ENCODE assay signal across 8 cellular contexts in the genomic region with DNA sequence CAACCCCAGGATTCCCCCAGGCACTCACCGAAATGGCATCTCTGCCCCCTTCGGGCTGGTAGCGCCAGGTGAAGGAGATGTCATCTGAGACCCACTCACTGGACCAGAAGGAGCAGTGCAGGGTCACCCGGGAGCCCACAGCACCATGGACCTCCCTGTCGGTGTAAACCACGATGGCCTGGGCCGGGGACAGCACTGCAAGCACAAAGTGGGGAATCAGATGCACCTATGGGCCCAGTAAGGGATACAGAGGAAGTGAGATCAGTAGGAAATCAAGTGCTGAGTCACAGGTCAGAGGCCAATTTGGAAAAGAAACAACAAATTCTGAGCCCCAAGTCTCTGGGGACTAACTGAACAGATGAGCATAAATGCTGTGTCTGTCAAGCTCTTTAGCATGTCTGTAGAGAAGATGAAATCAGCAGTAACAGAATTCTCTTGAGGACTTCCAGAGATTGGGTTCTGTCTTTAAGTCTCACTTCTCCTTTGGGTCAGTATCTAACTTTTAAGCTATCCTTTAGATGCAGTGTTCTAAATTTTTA. TPM values are rescaled to one million over a fixed set of nuclear protein-coding genes. Genes with fewer than 3 reads are reported as not detected.
A peak's percentile ranks its signal among the peaks of the same experiment; 100 is the strongest.
DNase-seq lines count a peak whose midpoint lies in the region; ATAC-seq and TF ChIP-seq lines count a peak whose summit lies in the region.

No MANE protein-coding gene starts in this region.

- POLR2A ChIA-PET in HEK293T (lab: Yijun Ruan, JAX): no interaction called here

- CTCF ChIA-PET in HEK293T (lab: Yijun Ruan, JAX): interaction anchor here (1.2 kb wide), 1 partner anchor 16 kb away, joined by 3 read pairs; no protein-coding TSS in a partner anchor

- H3K9me3 ChIP-seq in lower lobe of right lung: no peaks in the 10 kb centered on the region

- intact Hi-C loops in lower lobe of right lung (cut with DNase I): no loop called here

- TF ChIP-seq CTCF in HFF-Myc (IDR thresholded peaks at IDR 0.05; ENCODE audit: low read depth, low read length, missing control alignments) (no peak), lower lobe of right lung (IDR thresholded peaks at IDR 0.05) (no peak), endothelial cell (IDR thresholded peaks at IDR 0.05; ENCODE audit: unreplicated experiment) (no peak)

- H3K9me3 Mint-ChIP-seq in endothelial cell (ENCODE audit: unreplicated experiment): no peaks in the 10 kb centered on the region

- ATAC-seq in lower lobe of right lung: peak in 1 of 2 donors; percentile 11

- H3K27ac Mint-ChIP-seq in endothelial cell (ENCODE audit: unreplicated experiment): no peak overlapping the region

- no peak overlapping the region for H3K4me3 ChIP-seq in HFF-Myc (replicated peaks; ENCODE audit: low read depth, low read length)
- H3K4me3 ChIP-seq in lower lobe of right lung: no peak overlapping the region

- peaks cover 19% of the 10 kb centered on the region for H3K4me1 Mint-ChIP-seq in endothelial cell (ENCODE audit: unreplicated experiment)

- H3K36me3 Mint-ChIP-seq in endothelial cell (ENCODE audit: low read depth, unreplicated experiment): no peaks in the 10 kb centered on the region

- DNase-seq in CD1c-positive myeloid dendritic cell (ENCODE audit: extremely low spot score): peak; percentile 39
- DNase-seq in HFF-Myc (ENCODE audit: extremely low read depth, low read depth): peak; percentile 20
- DNase-seq in activated T-helper 9 cell treated with anti-CD3 and anti-CD28 coated beads, Interleukin-2, amount 50 U/mL, for 16 hours (ENCODE audit: low read depth): peak; percentile 1
- DNase-seq in lower lobe of right lung: peak; percentile 51
- no peak for DNase-seq in NCI-H1930 (lab: John Stamatoyannopoulos, UW)
- DNase-seq in NCI-H2029 treated with DMSO at 0.1 percent for 48 hours (lab: John Stamatoyannopoulos, UW): no peak
- no peak for DNase-seq in HEK293T (ENCODE audit: extremely low spot score)
- no peak for DNase-seq in endothelial cell (ENCODE audit: low spot score)

- H3K4me1 ChIP-seq in lower lobe of right lung: peaks cover 26% of the 10 kb centered on the region

- H3K36me3 ChIP-seq in lower lobe of right lung: no peaks in the 10 kb centered on the region

- H3K27me3 ChIP-seq in lower lobe of right lung (ENCODE audit: low read depth): no peaks in the 10 kb centered on the region

- H3K4me3 Mint-ChIP-seq in endothelial cell (ENCODE audit: unreplicated experiment): no peak overlapping the region

- H3K27ac ChIP-seq in lower lobe of right lung: peak overlapping the region; percentile 50

- peaks cover 10% of the 10 kb centered on the region for H3K27me3 Mint-ChIP-seq in endothelial cell (ENCODE audit: unreplicated experiment)

TF ChIP-seq in HEK293T, 16 proteins besides CTCF, POLR2A, EP300 and RAD21:
- TF ChIP-seq ELF4 (IDR thresholded peaks at IDR 0.05) (no peak), SP1 (IDR thresholded peaks at IDR 0.05) (no peak), TARDBP (IDR thresholded peaks at IDR 0.05) (no peak), FOXA1 (IDR thresholded peaks at IDR 0.05) (no peak), LEF1 (IDR thresholded peaks at IDR 0.05; ENCODE audit: borderline replicate concordance) (no peak), ZNF384 (IDR thresholded peaks at IDR 0.05) (no peak), HDGF (IDR thresholded peaks at IDR 0.05; ENCODE audit: borderline replicate concordance) (no peak), CTBP1 (IDR thresholded peaks at IDR 0.05; ENCODE audit: borderline replicate concordance) (no peak), ARNT (IDR thresholded peaks at IDR 0.05) (no peak), NFRKB (IDR thresholded peaks at IDR 0.05) (no peak), FOXK2 (IDR thresholded peaks at IDR 0.05) (no peak), FOXM1 (IDR thresholded peaks at IDR 0.05; ENCODE audit: borderline replicate concordance) (no peak), SUZ12 (IDR thresholded peaks at IDR 0.05) (no peak)
- TF ChIP-seq, protein P1, sequence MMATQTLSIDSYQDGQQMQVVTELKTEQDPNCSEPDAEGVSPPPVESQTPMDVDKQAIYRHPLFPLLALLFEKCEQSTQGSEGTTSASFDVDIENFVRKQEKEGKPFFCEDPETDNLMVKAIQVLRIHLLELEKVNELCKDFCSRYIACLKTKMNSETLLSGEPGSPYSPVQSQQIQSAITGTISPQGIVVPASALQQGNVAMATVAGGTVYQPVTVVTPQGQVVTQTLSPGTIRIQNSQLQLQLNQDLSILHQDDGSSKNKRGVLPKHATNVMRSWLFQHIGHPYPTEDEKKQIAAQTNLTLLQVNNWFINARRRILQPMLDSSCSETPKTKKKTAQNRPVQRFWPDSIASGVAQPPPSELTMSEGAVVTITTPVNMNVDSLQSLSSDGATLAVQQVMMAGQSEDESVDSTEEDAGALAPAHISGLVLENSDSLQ (IDR thresholded peaks at IDR 0.05): no peak

RNA-seq across cellular contexts. Expression of gene MPZ, which starts 2.5 kb away (rescaled TPM):
- 4.0 TPM for total RNA-seq in lower lobe of right lung
- total RNA-seq in endothelial cell (ENCODE audit: unreplicated experiment): 2.6 TPM

RNA-seq across cellular contexts. Expression of gene SDHC, which starts 6.9 kb away (rescaled TPM):
- total RNA-seq in lower lobe of right lung: 167 TPM
- 180 TPM for total RNA-seq in endothelial cell (ENCODE audit: unreplicated experiment)

RNA-seq across cellular contexts. Expression of gene PCP4L1, which starts 48.8 kb away (rescaled TPM):
- total RNA-seq in lower lobe of right lung (8.9 TPM), endothelial cell (ENCODE audit: unreplicated experiment) (not detected)

Comparison
In these comparisons a context has a peak if more than half of its experiments do, and no peak if none do; other contexts are left out.
1. DNase-seq: peak in CD1c-positive myeloid dendritic cell (single experiment), HFF-Myc (single experiment), activated T-helper 9 cell treated with anti-CD3 and anti-CD28 coated beads, Interleukin-2, amount 50 U/mL, for 16 hours (single experiment) and lower lobe of right lung (single experiment); none in NCI-H1930 (0 of 2), NCI-H2029 treated with DMSO at 0.1 percent for 48 hours (single experiment), HEK293T (single experiment) and endothelial cell (single experiment).